In the genomic region with DNA sequence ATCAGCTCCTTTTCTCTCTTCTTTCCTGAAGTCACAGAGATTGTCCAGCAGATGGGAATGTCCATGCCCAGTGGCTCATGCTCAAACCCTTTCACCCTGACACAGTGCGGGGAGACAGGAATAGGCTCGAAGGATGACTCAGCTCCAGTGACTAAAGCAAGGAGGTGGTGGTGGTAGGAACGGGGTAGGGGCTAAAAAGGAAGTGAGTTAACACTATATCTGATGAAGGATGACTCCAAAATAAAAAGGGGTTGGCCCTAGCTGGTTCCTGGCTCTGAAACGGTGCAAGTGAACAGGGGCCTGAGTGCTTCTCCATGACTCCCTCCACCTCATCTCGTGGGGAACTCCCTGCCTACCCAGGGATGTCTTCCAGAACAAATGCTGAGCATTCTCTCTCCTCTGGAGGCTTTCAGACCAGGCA, we compare ENCODE assay signal across 8 cellular contexts.
DNase-seq lines count a peak whose midpoint lies in the region; ATAC-seq lines count a peak whose summit lies in the region.

No MANE protein-coding gene starts in this region.

- peak; percentile 89 to 93 for ATAC-seq in natural killer cell treated with Interleukin-12 subunit alpha and Interleukin-12 subunit beta and Interleukin-15 and Interleukin-18, amount 100 ng/mL, for 72 hours
- no peak for ATAC-seq in GM19328 (IDR thresholded peaks at IDR 0.05; ENCODE audit: unreplicated experiment)

- no peaks in the 10 kb centered on the region for H3K27me3 Mint-ChIP-seq in activated naive CD4-positive, alpha-beta T cell treated with anti-CD3 and anti-CD28 coated beads for 36 hours (ENCODE audit: low read depth)
- H3K27me3 Mint-ChIP-seq in natural killer cell treated with Interleukin-12 subunit alpha and Interleukin-12 subunit beta and Interleukin-15 and Interleukin-18, amount 100 ng/mL, for 72 hours, result no peaks in the 10 kb centered on the region

- H3K9me3 Mint-ChIP-seq in activated naive CD4-positive, alpha-beta T cell treated with anti-CD3 and anti-CD28 coated beads for 36 hours, result no peaks in the 10 kb centered on the region
- peaks cover 14% of the 10 kb centered on the region for H3K9me3 Mint-ChIP-seq in natural killer cell treated with Interleukin-12 subunit alpha and Interleukin-12 subunit beta and Interleukin-15 and Interleukin-18, amount 100 ng/mL, for 72 hours

- H3K36me3 Mint-ChIP-seq in activated naive CD4-positive, alpha-beta T cell treated with anti-CD3 and anti-CD28 coated beads for 36 hours (ENCODE audit: low read depth), result no peaks in the 10 kb centered on the region
- H3K36me3 Mint-ChIP-seq in natural killer cell treated with Interleukin-12 subunit alpha and Interleukin-12 subunit beta and Interleukin-15 and Interleukin-18, amount 100 ng/mL, for 72 hours, result no peaks in the 10 kb centered on the region

- DNase-seq in CD1c-positive myeloid dendritic cell (ENCODE audit: extremely low spot score) (peak; percentile 66), NCI-H226 (peak; percentile 97), NCI-H1417 (lab: John Stamatoyannopoulos, UW) (no peak), NCI-H1436 treated with DMSO at 0.1 percent for 48 hours (lab: John Stamatoyannopoulos, UW) (no peak), DMS153 treated with DMSO at 0.1 percent for 48 hours (lab: John Stamatoyannopoulos, UW; ENCODE audit: unreplicated experiment) (no peak)
- peak; percentile 79 for DNase-seq in activated naive CD4-positive, alpha-beta T cell treated with anti-CD3 and anti-CD28 coated beads for 36 hours
- peak; percentile 79 for DNase-seq in natural killer cell treated with Interleukin-12 subunit alpha and Interleukin-12 subunit beta and Interleukin-15 and Interleukin-18, amount 100 ng/mL, for 72 hours (ENCODE audit: low spot score)

- no peak overlapping the region for H3K4me3 Mint-ChIP-seq in activated naive CD4-positive, alpha-beta T cell treated with anti-CD3 and anti-CD28 coated beads for 36 hours
- peak overlapping the region; percentile 66 for H3K4me3 Mint-ChIP-seq in natural killer cell treated with Interleukin-12 subunit alpha and Interleukin-12 subunit beta and Interleukin-15 and Interleukin-18, amount 100 ng/mL, for 72 hours

- CTCF ChIA-PET in activated naive CD4-positive, alpha-beta T cell treated with anti-CD3 and anti-CD28 coated beads for 36 hours (lab: Charles Lee), result interaction anchor here (1.0 to 2.1 kb wide), 4 partner anchors 10 to 246 kb away, joined by 3 to 8 read pairs (median 4); a partner anchor contains a TSS

- H3K4me1 Mint-ChIP-seq in activated naive CD4-positive, alpha-beta T cell treated with anti-CD3 and anti-CD28 coated beads for 36 hours (ENCODE audit: low read depth), result peaks cover 33% of the 10 kb centered on the region
- peaks cover 39 to 41% of the 10 kb centered on the region in 2 donors for H3K4me1 Mint-ChIP-seq in natural killer cell treated with Interleukin-12 subunit alpha and Interleukin-12 subunit beta and Interleukin-15 and Interleukin-18, amount 100 ng/mL, for 72 hours (ENCODE audit: low read depth in 2 of 2)

- intact Hi-C loops in activated naive CD4-positive, alpha-beta T cell treated with anti-CD3 and anti-CD28 coated beads for 36 hours (cut with micrococcal nuclease), result loop anchor here (1.0 to 2.0 kb wide), 2 partner anchors 10 to 64 kb away; no protein-coding TSS in a partner anchor

- peak overlapping the region; percentile 22 for H3K27ac Mint-ChIP-seq in activated naive CD4-positive, alpha-beta T cell treated with anti-CD3 and anti-CD28 coated beads for 36 hours
- peak overlapping the region; percentile 80 to 92 for H3K27ac Mint-ChIP-seq in natural killer cell treated with Interleukin-12 subunit alpha and Interleukin-12 subunit beta and Interleukin-15 and Interleukin-18, amount 100 ng/mL, for 72 hours

Comparison
In these comparisons a context has a peak if more than half of its experiments do, and no peak if none do; other contexts are left out.
1. DNase-seq: peak in CD1c-positive myeloid dendritic cell (single experiment), NCI-H226 (single experiment), activated naive CD4-positive, alpha-beta T cell treated with anti-CD3 and anti-CD28 coated beads for 36 hours (single experiment) and natural killer cell treated with Interleukin-12 subunit alpha and Interleukin-12 subunit beta and Interleukin-15 and Interleukin-18, amount 100 ng/mL, for 72 hours (single experiment); none in NCI-H1417 (0 of 3), NCI-H1436 treated with DMSO at 0.1 percent for 48 hours (single experiment) and DMS153 treated with DMSO at 0.1 percent for 48 hours (single experiment).